ENCODE assay signal across 1 cellular context in genomic region chr16:19446886-19447285, GRCh38.
TF ChIP-seq lines count a peak whose summit lies in the region.

No MANE protein-coding gene starts in this region.

TF ChIP-seq in HepG2, 621 proteins besides CTCF, POLR2A, EP300 and RAD21 (continued from another document):
- TF ChIP-seq, protein P1, sequence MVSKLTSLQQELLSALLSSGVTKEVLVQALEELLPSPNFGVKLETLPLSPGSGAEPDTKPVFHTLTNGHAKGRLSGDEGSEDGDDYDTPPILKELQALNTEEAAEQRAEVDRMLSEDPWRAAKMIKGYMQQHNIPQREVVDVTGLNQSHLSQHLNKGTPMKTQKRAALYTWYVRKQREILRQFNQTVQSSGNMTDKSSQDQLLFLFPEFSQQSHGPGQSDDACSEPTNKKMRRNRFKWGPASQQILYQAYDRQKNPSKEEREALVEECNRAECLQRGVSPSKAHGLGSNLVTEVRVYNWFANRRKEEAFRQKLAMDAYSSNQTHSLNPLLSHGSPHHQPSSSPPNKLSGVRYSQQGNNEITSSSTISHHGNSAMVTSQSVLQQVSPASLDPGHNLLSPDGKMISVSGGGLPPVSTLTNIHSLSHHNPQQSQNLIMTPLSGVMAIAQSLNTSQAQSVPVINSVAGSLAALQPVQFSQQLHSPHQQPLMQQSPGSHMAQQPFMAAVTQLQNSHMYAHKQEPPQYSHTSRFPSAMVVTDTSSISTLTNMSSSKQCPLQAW (CRISPR knock-in tag; IDR thresholded peaks at IDR 0.05): no peak
- TF ChIP-seq, protein P2, sequence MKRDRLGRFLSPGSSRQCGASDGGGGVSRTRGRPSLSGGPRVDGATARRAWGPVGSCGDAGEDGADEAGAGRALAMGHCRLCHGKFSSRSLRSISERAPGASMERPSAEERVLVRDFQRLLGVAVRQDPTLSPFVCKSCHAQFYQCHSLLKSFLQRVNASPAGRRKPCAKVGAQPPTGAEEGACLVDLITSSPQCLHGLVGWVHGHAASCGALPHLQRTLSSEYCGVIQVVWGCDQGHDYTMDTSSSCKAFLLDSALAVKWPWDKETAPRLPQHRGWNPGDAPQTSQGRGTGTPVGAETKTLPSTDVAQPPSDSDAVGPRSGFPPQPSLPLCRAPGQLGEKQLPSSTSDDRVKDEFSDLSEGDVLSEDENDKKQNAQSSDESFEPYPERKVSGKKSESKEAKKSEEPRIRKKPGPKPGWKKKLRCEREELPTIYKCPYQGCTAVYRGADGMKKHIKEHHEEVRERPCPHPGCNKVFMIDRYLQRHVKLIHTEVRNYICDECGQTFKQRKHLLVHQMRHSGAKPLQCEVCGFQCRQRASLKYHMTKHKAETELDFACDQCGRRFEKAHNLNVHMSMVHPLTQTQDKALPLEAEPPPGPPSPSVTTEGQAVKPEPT (CRISPR knock-in tag; IDR thresholded peaks at IDR 0.05; ENCODE audit: low read depth): no peak
- TF ChIP-seq RBAK (CRISPR knock-in tag; IDR thresholded peaks at IDR 0.05): peak; percentile 91
